Comparison of ENCODE assay signal across 13 cellular contexts in genomic region chr2:60516383-60516811, GRCh38. TPM values are rescaled to one million over a fixed set of nuclear protein-coding genes. Genes with fewer than 3 reads are reported as not detected.
DNase-seq lines count a peak whose midpoint lies in the region; ATAC-seq and TF ChIP-seq lines count a peak whose summit lies in the region.
"Had no signal": no experiment of that assay in that cellular context is flagged by ENCODE, and none has a peak within 500 bp of the region (broad histone marks: within the 10 kb centered on the region; RNA-seq: fewer than 3 reads in every experiment).

No MANE protein-coding gene starts in this region.

- peak overlapping the region; percentile 66 for H2AK5ac ChIP-seq in trophoblast cell (ENCODE audit: low read length)

- H3K36me3 Mint-ChIP-seq in endodermal cell (ENCODE audit: low read depth) = no peaks in the 10 kb centered on the region

- H3K9me3 ChIP-seq in endodermal cell (ENCODE audit: control insufficient read depth, low read length) (no peaks in the 10 kb centered on the region), trophoblast cell (ENCODE audit: insufficient read depth, low read depth, low read length) (no peaks in the 10 kb centered on the region)
- H3K9me3 ChIP-seq: heart right ventricle, psoas muscle, testis had no signal

- H2AFZ ChIP-seq in trophoblast cell (ENCODE audit: insufficient read depth, low read length, poor library complexity) = no peak overlapping the region

- no peak overlapping the region for H3K4me3 Mint-ChIP-seq in endodermal cell

- H4K91ac ChIP-seq in trophoblast cell (ENCODE audit: low read depth, low read length) = peak overlapping the region; percentile 70

- H3K23ac ChIP-seq in trophoblast cell (ENCODE audit: low read length) = no peak overlapping the region

- H3K27ac Mint-ChIP-seq in endodermal cell = no peak overlapping the region

- H3K14ac ChIP-seq in trophoblast cell (ENCODE audit: low read length) = no peak overlapping the region

- ATAC-seq in HG02973 (IDR thresholded peaks at IDR 0.05; ENCODE audit: unreplicated experiment) (no peak), esophagus mucosa (no peak)
- ATAC-seq: psoas muscle had no signal

- DNase-seq in EH (ENCODE audit: low read depth) = peak; percentile 95
- DNase-seq in M059J (ENCODE audit: low read depth) = peak; percentile 43
- peak; percentile 48 for DNase-seq in endodermal cell
- DNase-seq in trophoblast cell = peak; percentile 50 to 86
- DNase-seq in T-helper 9 cell = no peak
- no peak for DNase-seq in SKM-1 treated with dmso at 0.1 percent for 144 hours (lab: John Stamatoyannopoulos, UW; ENCODE audit: unreplicated experiment)
- DNase-seq: heart right ventricle, NCI-H1417, psoas muscle, testis had no signal

- H3K4me3 ChIP-seq in endodermal cell (ENCODE audit: low read length) = no peak overlapping the region
- no peak overlapping the region for H3K4me3 ChIP-seq in trophoblast cell (ENCODE audit: low read depth, low read length)
- H3K4me3 ChIP-seq: psoas muscle, SK-N-MC, testis had no signal

- no peak overlapping the region for H3K9ac ChIP-seq in endodermal cell (ENCODE audit: extremely low read depth, low read length, poor library complexity, severe bottlenecking)
- H3K9ac ChIP-seq in trophoblast cell (ENCODE audit: low read length) = no peak overlapping the region

- H3K9me3 Mint-ChIP-seq in endodermal cell = no peaks in the 10 kb centered on the region

- peak overlapping the region; percentile 71 for H3K18ac ChIP-seq in trophoblast cell (ENCODE audit: low read length)

- H3K36me3 ChIP-seq in endodermal cell (ENCODE audit: control insufficient read depth, insufficient read depth, low read length) (no peaks in the 10 kb centered on the region), trophoblast cell (ENCODE audit: control insufficient read depth in 1 of 2, insufficient read depth in 2 of 2, low read length in 2 of 2) (peaks cover 3 to 6% of the 10 kb centered on the region in 2 experiments)
- H3K36me3 ChIP-seq: heart right ventricle had no signal

- peaks cover 12% of the 10 kb centered on the region for H3K27me3 Mint-ChIP-seq in endodermal cell (ENCODE audit: insufficient read depth)

- H3K4me1 ChIP-seq in endodermal cell (ENCODE audit: control insufficient read depth, insufficient read depth, low read length) (peaks cover 17% of the 10 kb centered on the region), trophoblast cell (ENCODE audit: control insufficient read depth in 1 of 2, insufficient read depth in 2 of 2, low read length in 2 of 2) (peaks cover 17 to 21% of the 10 kb centered on the region in 2 experiments)
- H3K4me1 ChIP-seq: psoas muscle, testis had no signal

- no peak overlapping the region for H3K4me2 ChIP-seq in trophoblast cell (ENCODE audit: low read length)

- H2BK12ac ChIP-seq in trophoblast cell (ENCODE audit: low read length) = peak overlapping the region; percentile 41

- no peak overlapping the region for H2BK5ac ChIP-seq in trophoblast cell (ENCODE audit: low read depth, low read length, poor library complexity)

- H3K27me3 ChIP-seq in endodermal cell (ENCODE audit: control insufficient read depth, insufficient read depth, low read length, poor library complexity, severe bottlenecking) = peaks cover 12% of the 10 kb centered on the region
- no peaks in the 10 kb centered on the region for H3K27me3 ChIP-seq in trophoblast cell (ENCODE audit: insufficient read depth, low read length)
- H3K27me3 ChIP-seq: heart right ventricle, testis had no signal

- H4K12ac ChIP-seq in trophoblast cell (ENCODE audit: low read depth, low read length) = no peak overlapping the region

- H3K27ac ChIP-seq in endodermal cell (ENCODE audit: low read depth, low read length) = no peak overlapping the region
- peak overlapping the region; percentile 51 for H3K27ac ChIP-seq in trophoblast cell (ENCODE audit: low read depth, low read length)
- H3K27ac ChIP-seq: psoas muscle, SK-N-MC, testis had no signal

- WGBS in endodermal cell (ENCODE audit: insufficient coverage in 1 of 2, insufficient read length in 1 of 2), 2 experiments = 91 to 92% methylated on average over 5 to 6 of the region's 6 CpGs
- no CpG with 5 or more reads among the region's 6 CpGs for WGBS in trophoblast cell (ENCODE audit: extremely low coverage, insufficient coverage, insufficient read length)

- no peaks in the 10 kb centered on the region for H3K79me2 ChIP-seq in trophoblast cell (ENCODE audit: control insufficient read depth, insufficient read depth, low read length, poor library complexity)

- H3K4ac ChIP-seq in trophoblast cell (ENCODE audit: low read depth, low read length) = peak overlapping the region; percentile 56

- no peak for TF ChIP-seq CTCF in endodermal cell (conservative IDR thresholded peaks at IDR 0.05)

- peak overlapping the region; percentile 30 for H2BK120ac ChIP-seq in trophoblast cell (ENCODE audit: insufficient read depth, low read length, poor library complexity)

- H3K79me1 ChIP-seq in trophoblast cell (ENCODE audit: low read length) = peaks cover 8% of the 10 kb centered on the region

- peak overlapping the region; percentile 58 for H4K8ac ChIP-seq in trophoblast cell (ENCODE audit: low read depth, low read length)

- peaks cover 25% of the 10 kb centered on the region for H3K4me1 Mint-ChIP-seq in endodermal cell

RNA-seq across cellular contexts. Expression of gene BCL11A, which starts 37.1 kb away (rescaled TPM):
- under 0.01 TPM in 1 of 2 replicates, not detected in the other for total RNA-seq in M059J (2014; rRNA removed; shearing (Covaris generic))
- 10 to 100 TPM; 14.7 to 16.3 TPM for total RNA-seq in endodermal cell
- 45.3 TPM for polyA plus RNA-seq in endodermal cell (2013, experiment 1 of 2)
- 38.5 TPM for polyA plus RNA-seq in endodermal cell (2013, experiment 2 of 2)
- polyA plus RNA-seq in trophoblast cell (2013) = 15.6 and 17.9 TPM in 2 replicates
- 43.0 TPM for total RNA-seq in esophagus mucosa

Comparison
In these comparisons a context has a peak if more than half of its experiments do, and no peak if none do; other contexts are left out.
1. DNase-seq: peak in EH (single experiment), M059J (single experiment), endodermal cell (single experiment) and trophoblast cell (2 of 2); none in T-helper 9 cell (single experiment) and SKM-1 treated with dmso at 0.1 percent for 144 hours (single experiment).
2. RNA of gene BCL11A, which starts 37.1 kb away (total RNA-seq): 43.0 TPM in esophagus mucosa (single experiment) and 14.7 to 16.3 TPM in endodermal cell; under 0.01 TPM in M059J; every median in the first group is over 10 times any median in the second.